ENCODE assay signal across 3 cellular contexts in genomic region chr17:18224053-18224427, GRCh38.
TF ChIP-seq lines count a peak whose summit lies in the region.

No MANE protein-coding gene starts in this region.

TF ChIP-seq in SK-N-SH, 30 proteins besides CTCF, POLR2A, EP300 and RAD21:
- TF ChIP-seq CHD2 (IDR thresholded peaks at IDR 0.05; ENCODE audit: low read length, partially characterized antibody) (no peak), FOXJ3 (CRISPR knock-in tag; IDR thresholded peaks at IDR 0.05) (no peak), FOXM1 (IDR thresholded peaks at IDR 0.05; ENCODE audit: low read depth) (no peak), USF2 (IDR thresholded peaks at IDR 0.05; ENCODE audit: borderline replicate concordance, low read depth, low read length) (no peak), JUND (IDR thresholded peaks at IDR 0.05) (no peak), RCOR1 (IDR thresholded peaks at IDR 0.05; ENCODE audit: low read length) (no peak), NRF1 (IDR thresholded peaks at IDR 0.05; ENCODE audit: low read depth, low read length) (no peak), EZH2phosphoT487 (IDR thresholded peaks at IDR 0.05; ENCODE audit: borderline replicate concordance, low read depth) (no peak), NFIC (IDR thresholded peaks at IDR 0.05; ENCODE audit: borderline replicate concordance) (no peak), RXRA (IDR thresholded peaks at IDR 0.05; ENCODE audit: borderline replicate concordance, low read depth) (no peak), MXI1 (IDR thresholded peaks at IDR 0.05; ENCODE audit: low read depth, low read length) (no peak), ELF1 (IDR thresholded peaks at IDR 0.05) (no peak)
- TF ChIP-seq, protein P1, sequence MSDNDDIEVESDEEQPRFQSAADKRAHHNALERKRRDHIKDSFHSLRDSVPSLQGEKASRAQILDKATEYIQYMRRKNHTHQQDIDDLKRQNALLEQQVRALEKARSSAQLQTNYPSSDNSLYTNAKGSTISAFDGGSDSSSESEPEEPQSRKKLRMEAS (IDR thresholded peaks at IDR 0.05; ENCODE audit: low read depth) = no peak
- TF ChIP-seq, protein P2, sequence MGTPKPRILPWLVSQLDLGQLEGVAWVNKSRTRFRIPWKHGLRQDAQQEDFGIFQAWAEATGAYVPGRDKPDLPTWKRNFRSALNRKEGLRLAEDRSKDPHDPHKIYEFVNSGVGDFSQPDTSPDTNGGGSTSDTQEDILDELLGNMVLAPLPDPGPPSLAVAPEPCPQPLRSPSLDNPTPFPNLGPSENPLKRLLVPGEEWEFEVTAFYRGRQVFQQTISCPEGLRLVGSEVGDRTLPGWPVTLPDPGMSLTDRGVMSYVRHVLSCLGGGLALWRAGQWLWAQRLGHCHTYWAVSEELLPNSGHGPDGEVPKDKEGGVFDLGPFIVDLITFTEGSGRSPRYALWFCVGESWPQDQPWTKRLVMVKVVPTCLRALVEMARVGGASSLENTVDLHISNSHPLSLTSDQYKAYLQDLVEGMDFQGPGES (IDR thresholded peaks at IDR 0.05; ENCODE audit: low read depth, low read length) = no peak
- TF ChIP-seq, protein P3, sequence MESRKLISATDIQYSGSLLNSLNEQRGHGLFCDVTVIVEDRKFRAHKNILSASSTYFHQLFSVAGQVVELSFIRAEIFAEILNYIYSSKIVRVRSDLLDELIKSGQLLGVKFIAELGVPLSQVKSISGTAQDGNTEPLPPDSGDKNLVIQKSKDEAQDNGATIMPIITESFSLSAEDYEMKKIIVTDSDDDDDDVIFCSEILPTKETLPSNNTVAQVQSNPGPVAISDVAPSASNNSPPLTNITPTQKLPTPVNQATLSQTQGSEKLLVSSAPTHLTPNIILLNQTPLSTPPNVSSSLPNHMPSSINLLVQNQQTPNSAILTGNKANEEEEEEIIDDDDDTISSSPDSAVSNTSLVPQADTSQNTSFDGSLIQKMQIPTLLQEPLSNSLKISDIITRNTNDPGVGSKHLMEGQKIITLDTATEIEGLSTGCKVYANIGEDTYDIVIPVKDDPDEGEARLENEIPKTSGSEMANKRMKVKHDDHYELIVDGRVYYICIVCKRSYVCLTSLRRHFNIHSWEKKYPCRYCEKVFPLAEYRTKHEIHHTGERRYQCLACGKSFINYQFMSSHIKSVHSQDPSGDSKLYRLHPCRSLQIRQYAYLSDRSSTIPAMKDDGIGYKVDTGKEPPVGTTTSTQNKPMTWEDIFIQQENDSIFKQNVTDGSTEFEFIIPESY (IDR thresholded peaks at IDR 0.05; ENCODE audit: borderline replicate concordance, low read depth) = no peak

TF ChIP-seq in SK-N-SH treated with all-trans-retinoic acid at 6 μM for 48 hours, 23 proteins besides CTCF, POLR2A, EP300 and RAD21:
- TF ChIP-seq GLIS3 (CRISPR knock-in tag; IDR thresholded peaks at IDR 0.05) = no peak
- TF ChIP-seq TOX (CRISPR knock-in tag; IDR thresholded peaks at IDR 0.05; ENCODE audit: borderline replicate concordance) = no peak
- TF ChIP-seq, protein P4, sequence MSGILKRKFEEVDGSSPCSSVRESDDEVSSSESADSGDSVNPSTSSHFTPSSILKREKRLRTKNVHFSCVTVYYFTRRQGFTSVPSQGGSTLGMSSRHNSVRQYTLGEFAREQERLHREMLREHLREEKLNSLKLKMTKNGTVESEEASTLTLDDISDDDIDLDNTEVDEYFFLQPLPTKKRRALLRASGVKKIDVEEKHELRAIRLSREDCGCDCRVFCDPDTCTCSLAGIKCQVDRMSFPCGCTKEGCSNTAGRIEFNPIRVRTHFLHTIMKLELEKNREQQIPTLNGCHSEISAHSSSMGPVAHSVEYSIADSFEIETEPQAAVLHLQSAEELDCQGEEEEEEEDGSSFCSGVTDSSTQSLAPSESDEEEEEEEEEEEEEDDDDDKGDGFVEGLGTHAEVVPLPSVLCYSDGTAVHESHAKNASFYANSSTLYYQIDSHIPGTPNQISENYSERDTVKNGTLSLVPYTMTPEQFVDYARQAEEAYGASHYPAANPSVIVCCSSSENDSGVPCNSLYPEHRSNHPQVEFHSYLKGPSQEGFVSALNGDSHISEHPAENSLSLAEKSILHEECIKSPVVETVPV (CRISPR knock-in tag; IDR thresholded peaks at IDR 0.05) = no peak
- TF ChIP-seq BACH2 (CRISPR knock-in tag; IDR thresholded peaks at IDR 0.05; ENCODE audit: borderline replicate concordance) = no peak
- no peak for TF ChIP-seq ZFP30 (CRISPR knock-in tag; IDR thresholded peaks at IDR 0.05)
- TF ChIP-seq ESRRG (CRISPR knock-in tag; IDR thresholded peaks at IDR 0.05) = no peak

TF ChIP-seq in H1, 55 proteins besides CTCF, POLR2A, EP300 and RAD21:
- TF ChIP-seq, protein P5, sequence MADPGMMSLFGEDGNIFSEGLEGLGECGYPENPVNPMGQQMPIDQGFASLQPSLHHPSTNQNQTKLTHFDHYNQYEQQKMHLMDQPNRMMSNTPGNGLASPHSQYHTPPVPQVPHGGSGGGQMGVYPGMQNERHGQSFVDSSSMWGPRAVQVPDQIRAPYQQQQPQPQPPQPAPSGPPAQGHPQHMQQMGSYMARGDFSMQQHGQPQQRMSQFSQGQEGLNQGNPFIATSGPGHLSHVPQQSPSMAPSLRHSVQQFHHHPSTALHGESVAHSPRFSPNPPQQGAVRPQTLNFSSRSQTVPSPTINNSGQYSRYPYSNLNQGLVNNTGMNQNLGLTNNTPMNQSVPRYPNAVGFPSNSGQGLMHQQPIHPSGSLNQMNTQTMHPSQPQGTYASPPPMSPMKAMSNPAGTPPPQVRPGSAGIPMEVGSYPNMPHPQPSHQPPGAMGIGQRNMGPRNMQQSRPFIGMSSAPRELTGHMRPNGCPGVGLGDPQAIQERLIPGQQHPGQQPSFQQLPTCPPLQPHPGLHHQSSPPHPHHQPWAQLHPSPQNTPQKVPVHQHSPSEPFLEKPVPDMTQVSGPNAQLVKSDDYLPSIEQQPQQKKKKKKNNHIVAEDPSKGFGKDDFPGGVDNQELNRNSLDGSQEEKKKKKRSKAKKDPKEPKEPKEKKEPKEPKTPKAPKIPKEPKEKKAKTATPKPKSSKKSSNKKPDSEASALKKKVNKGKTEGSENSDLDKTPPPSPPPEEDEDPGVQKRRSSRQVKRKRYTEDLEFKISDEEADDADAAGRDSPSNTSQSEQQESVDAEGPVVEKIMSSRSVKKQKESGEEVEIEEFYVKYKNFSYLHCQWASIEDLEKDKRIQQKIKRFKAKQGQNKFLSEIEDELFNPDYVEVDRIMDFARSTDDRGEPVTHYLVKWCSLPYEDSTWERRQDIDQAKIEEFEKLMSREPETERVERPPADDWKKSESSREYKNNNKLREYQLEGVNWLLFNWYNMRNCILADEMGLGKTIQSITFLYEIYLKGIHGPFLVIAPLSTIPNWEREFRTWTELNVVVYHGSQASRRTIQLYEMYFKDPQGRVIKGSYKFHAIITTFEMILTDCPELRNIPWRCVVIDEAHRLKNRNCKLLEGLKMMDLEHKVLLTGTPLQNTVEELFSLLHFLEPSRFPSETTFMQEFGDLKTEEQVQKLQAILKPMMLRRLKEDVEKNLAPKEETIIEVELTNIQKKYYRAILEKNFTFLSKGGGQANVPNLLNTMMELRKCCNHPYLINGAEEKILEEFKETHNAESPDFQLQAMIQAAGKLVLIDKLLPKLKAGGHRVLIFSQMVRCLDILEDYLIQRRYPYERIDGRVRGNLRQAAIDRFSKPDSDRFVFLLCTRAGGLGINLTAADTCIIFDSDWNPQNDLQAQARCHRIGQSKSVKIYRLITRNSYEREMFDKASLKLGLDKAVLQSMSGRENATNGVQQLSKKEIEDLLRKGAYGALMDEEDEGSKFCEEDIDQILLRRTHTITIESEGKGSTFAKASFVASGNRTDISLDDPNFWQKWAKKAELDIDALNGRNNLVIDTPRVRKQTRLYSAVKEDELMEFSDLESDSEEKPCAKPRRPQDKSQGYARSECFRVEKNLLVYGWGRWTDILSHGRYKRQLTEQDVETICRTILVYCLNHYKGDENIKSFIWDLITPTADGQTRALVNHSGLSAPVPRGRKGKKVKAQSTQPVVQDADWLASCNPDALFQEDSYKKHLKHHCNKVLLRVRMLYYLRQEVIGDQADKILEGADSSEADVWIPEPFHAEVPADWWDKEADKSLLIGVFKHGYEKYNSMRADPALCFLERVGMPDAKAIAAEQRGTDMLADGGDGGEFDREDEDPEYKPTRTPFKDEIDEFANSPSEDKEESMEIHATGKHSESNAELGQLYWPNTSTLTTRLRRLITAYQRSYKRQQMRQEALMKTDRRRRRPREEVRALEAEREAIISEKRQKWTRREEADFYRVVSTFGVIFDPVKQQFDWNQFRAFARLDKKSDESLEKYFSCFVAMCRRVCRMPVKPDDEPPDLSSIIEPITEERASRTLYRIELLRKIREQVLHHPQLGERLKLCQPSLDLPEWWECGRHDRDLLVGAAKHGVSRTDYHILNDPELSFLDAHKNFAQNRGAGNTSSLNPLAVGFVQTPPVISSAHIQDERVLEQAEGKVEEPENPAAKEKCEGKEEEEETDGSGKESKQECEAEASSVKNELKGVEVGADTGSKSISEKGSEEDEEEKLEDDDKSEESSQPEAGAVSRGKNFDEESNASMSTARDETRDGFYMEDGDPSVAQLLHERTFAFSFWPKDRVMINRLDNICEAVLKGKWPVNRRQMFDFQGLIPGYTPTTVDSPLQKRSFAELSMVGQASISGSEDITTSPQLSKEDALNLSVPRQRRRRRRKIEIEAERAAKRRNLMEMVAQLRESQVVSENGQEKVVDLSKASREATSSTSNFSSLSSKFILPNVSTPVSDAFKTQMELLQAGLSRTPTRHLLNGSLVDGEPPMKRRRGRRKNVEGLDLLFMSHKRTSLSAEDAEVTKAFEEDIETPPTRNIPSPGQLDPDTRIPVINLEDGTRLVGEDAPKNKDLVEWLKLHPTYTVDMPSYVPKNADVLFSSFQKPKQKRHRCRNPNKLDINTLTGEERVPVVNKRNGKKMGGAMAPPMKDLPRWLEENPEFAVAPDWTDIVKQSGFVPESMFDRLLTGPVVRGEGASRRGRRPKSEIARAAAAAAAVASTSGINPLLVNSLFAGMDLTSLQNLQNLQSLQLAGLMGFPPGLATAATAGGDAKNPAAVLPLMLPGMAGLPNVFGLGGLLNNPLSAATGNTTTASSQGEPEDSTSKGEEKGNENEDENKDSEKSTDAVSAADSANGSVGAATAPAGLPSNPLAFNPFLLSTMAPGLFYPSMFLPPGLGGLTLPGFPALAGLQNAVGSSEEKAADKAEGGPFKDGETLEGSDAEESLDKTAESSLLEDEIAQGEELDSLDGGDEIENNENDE (IDR thresholded peaks at IDR 0.05; ENCODE audit: insufficient replicate concordance, low read length) = no peak
- TF ChIP-seq POLR2AphosphoS5 (IDR thresholded peaks at IDR 0.05; ENCODE audit: low read depth, low read length) (no peak), SUZ12 (IDR thresholded peaks at IDR 0.05; ENCODE audit: low read length) (no peak), BRCA1 (IDR thresholded peaks at IDR 0.05; ENCODE audit: low read depth, low read length) (no peak), USF2 (IDR thresholded peaks at IDR 0.05; ENCODE audit: low read length) (no peak), CTBP2 (IDR thresholded peaks at IDR 0.05; ENCODE audit: borderline replicate concordance, insufficient read depth, insufficient read length, low read length) (no peak), ATF3 (IDR thresholded peaks at IDR 0.05; ENCODE audit: insufficient read depth, low read depth, low read length) (no peak), CREB1 (IDR thresholded peaks at IDR 0.05) (no peak), GTF2F1 (IDR thresholded peaks at IDR 0.05; ENCODE audit: borderline replicate concordance, low read depth, low read length) (no peak), EGR1 (IDR thresholded peaks at IDR 0.05; ENCODE audit: borderline replicate concordance, low read depth, low read length) (no peak), PHF8 (conservative IDR thresholded peaks at IDR 0.05; ENCODE audit: low read depth, low read length) (no peak), CEBPB (IDR thresholded peaks at IDR 0.05; ENCODE audit: low read depth, low read length) (no peak), JUN (IDR thresholded peaks at IDR 0.05; ENCODE audit: low read depth, low read length) (no peak), SRF (IDR thresholded peaks at IDR 0.05; ENCODE audit: low read depth, low read length) (no peak), ZNF274 (IDR thresholded peaks at IDR 0.05; ENCODE audit: borderline replicate concordance, extremely low read depth, low read length) (no peak), BACH1 (IDR thresholded peaks at IDR 0.05; ENCODE audit: low read length) (no peak)
- TF ChIP-seq, protein P6, sequence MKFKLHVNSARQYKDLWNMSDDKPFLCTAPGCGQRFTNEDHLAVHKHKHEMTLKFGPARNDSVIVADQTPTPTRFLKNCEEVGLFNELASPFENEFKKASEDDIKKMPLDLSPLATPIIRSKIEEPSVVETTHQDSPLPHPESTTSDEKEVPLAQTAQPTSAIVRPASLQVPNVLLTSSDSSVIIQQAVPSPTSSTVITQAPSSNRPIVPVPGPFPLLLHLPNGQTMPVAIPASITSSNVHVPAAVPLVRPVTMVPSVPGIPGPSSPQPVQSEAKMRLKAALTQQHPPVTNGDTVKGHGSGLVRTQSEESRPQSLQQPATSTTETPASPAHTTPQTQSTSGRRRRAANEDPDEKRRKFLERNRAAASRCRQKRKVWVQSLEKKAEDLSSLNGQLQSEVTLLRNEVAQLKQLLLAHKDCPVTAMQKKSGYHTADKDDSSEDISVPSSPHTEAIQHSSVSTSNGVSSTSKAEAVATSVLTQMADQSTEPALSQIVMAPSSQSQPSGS (IDR thresholded peaks at IDR 0.05; ENCODE audit: low read length) = no peak
